In genomic region chr21:45543710-45544448, GRCh38 we compare ENCODE assay signal across 1 cellular context.
TF ChIP-seq lines count a peak whose summit lies in the region.

No MANE protein-coding gene starts in this region.

TF ChIP-seq in GM12878, 131 proteins besides CTCF, POLR2A, EP300 and RAD21:
- peak; percentile 63 for TF ChIP-seq IKZF1 (conservative IDR thresholded peaks at IDR 0.05)
- no peak for TF ChIP-seq ZBED1 (IDR thresholded peaks at IDR 0.05; ENCODE audit: borderline replicate concordance)
- TF ChIP-seq GATAD2B (conservative IDR thresholded peaks at IDR 0.05; ENCODE audit: low read depth): 0 out of 2 replicates have a peak, but pooled peaks have one; percentile 35
- TF ChIP-seq STAT3 (IDR thresholded peaks at IDR 0.05; ENCODE audit: low read depth, low read length): no peak
- TF ChIP-seq EGR1 (IDR thresholded peaks at IDR 0.05; ENCODE audit: borderline replicate concordance in 1 of 2, low read depth in 2 of 2, low read length in 2 of 2): peak in 1 of 2 experiments; percentile 53; a peak in 1 of 3 replicates
- TF ChIP-seq NR2F1 (conservative IDR thresholded peaks at IDR 0.05): 0 out of 2 replicates have a peak, but pooled peaks have one; percentile 27
- TF ChIP-seq CBFB (IDR thresholded peaks at IDR 0.05; ENCODE audit: low read depth): no peak
- TF ChIP-seq RUNX3 (IDR thresholded peaks at IDR 0.05; ENCODE audit: low read length): peak; percentile 59
- peak; percentile 85 for TF ChIP-seq PAX5 (IDR thresholded peaks at IDR 0.05; ENCODE audit: borderline replicate concordance, low read depth, low read length)
- TF ChIP-seq BHLHE40 (IDR thresholded peaks at IDR 0.05; ENCODE audit: borderline replicate concordance in 1 of 2, low read depth in 2 of 2, low read length in 1 of 2): peak in 1 of 2 experiments; percentile 31; a peak in 1 of 4 replicates
- TF ChIP-seq SPI1 (IDR thresholded peaks at IDR 0.05; ENCODE audit: borderline replicate concordance, insufficient read depth, low read depth, low read length): 0 out of 2 replicates have a peak, but pooled peaks have one; percentile 5
- TF ChIP-seq NFXL1 (IDR thresholded peaks at IDR 0.05; ENCODE audit: borderline replicate concordance): no peak
- TF ChIP-seq ZNF622 (IDR thresholded peaks at IDR 0.05): no peak
